ENCODE assay signal across 1 cellular context in the genomic region with DNA sequence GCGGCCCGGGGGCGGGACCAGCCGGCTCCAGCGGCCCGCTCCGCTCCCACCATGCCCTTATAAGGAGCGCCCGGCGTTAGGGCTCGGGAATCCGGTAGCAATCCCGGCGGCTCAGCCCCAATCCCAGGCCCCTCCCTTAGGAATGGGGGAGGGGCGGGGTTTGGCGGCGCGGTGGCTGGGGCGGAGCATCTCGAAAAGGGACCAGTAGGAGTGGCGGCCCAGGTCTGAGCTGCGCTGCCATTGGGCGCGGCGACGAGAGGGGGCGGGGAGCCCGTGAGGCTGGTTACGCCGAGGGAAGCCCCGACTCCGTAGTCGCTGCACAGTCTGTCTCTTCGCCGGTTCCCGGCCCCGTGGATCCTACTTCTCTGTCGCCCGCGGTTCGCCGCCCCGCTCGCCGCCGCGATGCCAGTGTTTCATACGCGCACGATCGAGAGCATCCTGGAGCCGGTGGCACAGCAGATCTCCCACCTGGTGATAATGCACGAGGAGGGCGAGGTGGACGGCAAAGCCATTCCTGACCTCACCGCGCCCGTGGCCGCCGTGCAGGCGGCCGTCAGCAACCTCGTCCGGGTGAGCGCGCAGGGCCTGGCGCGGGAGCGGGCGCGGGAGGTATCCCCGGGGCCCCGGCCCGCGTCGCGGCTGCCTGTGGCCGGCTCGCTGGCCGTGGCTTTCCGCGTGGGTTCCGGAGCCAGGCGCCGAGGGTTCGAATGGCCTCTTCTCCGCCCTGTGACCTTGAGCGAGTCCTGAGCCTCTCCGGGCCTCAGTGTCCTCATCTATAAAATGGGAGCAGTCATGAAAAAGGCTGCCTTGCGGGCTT.
TF ChIP-seq lines count a peak whose summit lies in the region.

Gene VCL (plus strand): TSS at position 311 of the 817 bp plus-strand sequence. CDS start 92 bp downstream, at position 403.

TF ChIP-seq in HepG2, 621 proteins besides CTCF, POLR2A, EP300 and RAD21 (continued from another document and continues in another):
- TF ChIP-seq, protein P1, sequence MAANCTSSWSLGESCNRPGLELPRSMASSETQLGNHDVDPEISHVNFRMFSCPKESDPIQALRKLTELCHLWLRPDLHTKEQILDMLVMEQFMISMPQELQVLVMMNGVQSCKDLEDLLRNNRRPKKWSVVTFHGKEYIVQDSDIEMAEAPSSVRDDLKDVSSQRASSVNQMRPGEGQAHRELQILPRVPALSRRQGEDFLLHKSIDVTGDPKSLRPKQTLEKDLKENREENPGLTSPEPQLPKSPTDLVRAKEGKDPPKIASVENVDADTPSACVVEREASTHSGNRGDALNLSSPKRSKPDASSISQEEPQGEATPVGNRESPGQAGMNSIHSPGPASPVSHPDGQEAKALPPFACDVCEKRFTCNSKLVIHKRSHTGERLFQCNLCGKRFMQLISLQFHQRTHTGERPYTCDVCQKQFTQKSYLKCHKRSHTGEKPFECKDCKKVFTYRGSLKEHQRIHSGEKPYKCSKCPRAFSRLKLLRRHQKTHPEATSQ (CRISPR knock-in tag; IDR thresholded peaks at IDR 0.05; ENCODE audit: borderline replicate concordance): no peak
- TF ChIP-seq MAX (IDR thresholded peaks at IDR 0.05) (peak; percentile 52), ZNF563 (CRISPR knock-in tag; IDR thresholded peaks at IDR 0.05) (peak; percentile 75), ZNF367 (CRISPR knock-in tag; IDR thresholded peaks at IDR 0.05; ENCODE audit: borderline replicate concordance) (no peak; the same call in 1 of the 2 replicates), ZNF512B (CRISPR knock-in tag; IDR thresholded peaks at IDR 0.05; ENCODE audit: borderline replicate concordance) (no peak), SSRP1 (CRISPR knock-in tag; IDR thresholded peaks at IDR 0.05) (no peak), TERF1 (CRISPR knock-in tag; IDR thresholded peaks at IDR 0.05) (no peak), HNRNPH1 (optimal IDR thresholded peaks at IDR 0.05; ENCODE audit: low read depth, low read length) (no peak), HCFC1 (IDR thresholded peaks at IDR 0.05; ENCODE audit: low read depth, low read length) (no peak), REPIN1 (CRISPR knock-in tag; IDR thresholded peaks at IDR 0.05; ENCODE audit: borderline replicate concordance, low read depth) (peak; percentile 54; the same call in 1 of the 2 replicates), HOMEZ (CRISPR knock-in tag; IDR thresholded peaks at IDR 0.05; ENCODE audit: low read depth) (no peak), ZNF740 (CRISPR knock-in tag; IDR thresholded peaks at IDR 0.05) (no peak), ZNF124 (CRISPR knock-in tag; IDR thresholded peaks at IDR 0.05) (no peak), JUNB (CRISPR knock-in tag; IDR thresholded peaks at IDR 0.05; ENCODE audit: borderline replicate concordance) (no peak), ZNF138 (CRISPR knock-in tag; IDR thresholded peaks at IDR 0.05; ENCODE audit: low read depth) (no peak), SRSF4 (IDR thresholded peaks at IDR 0.05; ENCODE audit: low read depth, low read length, poor library complexity, severe bottlenecking) (no peak), MZF1 (CRISPR knock-in tag; IDR thresholded peaks at IDR 0.05; ENCODE audit: borderline replicate concordance) (no peak), ZC3H13 (CRISPR knock-in tag; IDR thresholded peaks at IDR 0.05) (no peak), ZNF160 (CRISPR knock-in tag; IDR thresholded peaks at IDR 0.05) (no peak), HIVEP1 (CRISPR knock-in tag; IDR thresholded peaks at IDR 0.05) (peak; percentile 96), ZNF441 (CRISPR knock-in tag; IDR thresholded peaks at IDR 0.05; ENCODE audit: borderline replicate concordance) (peak; percentile 63; the same call in 1 of the 2 replicates), RFXAP (CRISPR knock-in tag; IDR thresholded peaks at IDR 0.05; ENCODE audit: borderline replicate concordance) (peak; percentile 66; the same call in 1 of the 2 replicates), PREB (CRISPR knock-in tag; IDR thresholded peaks at IDR 0.05) (no peak), ZNF180 (CRISPR knock-in tag; IDR thresholded peaks at IDR 0.05; ENCODE audit: borderline replicate concordance, low read depth) (no peak), HMG20B (CRISPR knock-in tag; conservative IDR thresholded peaks at IDR 0.05) (no peak), TMF1 (CRISPR knock-in tag; IDR thresholded peaks at IDR 0.05; ENCODE audit: low read depth) (no peak), KLF16 (CRISPR knock-in tag; IDR thresholded peaks at IDR 0.05) (peak in 1 of 2 experiments; percentile 25; a peak in 1 of 4 replicates), ZNF432 (CRISPR knock-in tag; IDR thresholded peaks at IDR 0.05; ENCODE audit: borderline replicate concordance) (no peak), THAP8 (CRISPR knock-in tag; IDR thresholded peaks at IDR 0.05; ENCODE audit: borderline replicate concordance) (no peak), SATB2 (CRISPR knock-in tag; IDR thresholded peaks at IDR 0.05) (no peak), ZNF780A (CRISPR knock-in tag; IDR thresholded peaks at IDR 0.05) (no peak), ZNF343 (CRISPR knock-in tag; IDR thresholded peaks at IDR 0.05) (no peak), MTF1 (CRISPR knock-in tag; IDR thresholded peaks at IDR 0.05) (no peak), MLLT10 (CRISPR knock-in tag; IDR thresholded peaks at IDR 0.05) (no peak), BRD4 (CRISPR knock-in tag; IDR thresholded peaks at IDR 0.05) (no peak; the same call in 1 of the 2 replicates), ZNF570 (CRISPR knock-in tag; IDR thresholded peaks at IDR 0.05; ENCODE audit: borderline replicate concordance) (no peak), ZNF577 (CRISPR knock-in tag; IDR thresholded peaks at IDR 0.05; ENCODE audit: borderline replicate concordance, low read depth) (no peak)
- TF ChIP-seq, protein P2, sequence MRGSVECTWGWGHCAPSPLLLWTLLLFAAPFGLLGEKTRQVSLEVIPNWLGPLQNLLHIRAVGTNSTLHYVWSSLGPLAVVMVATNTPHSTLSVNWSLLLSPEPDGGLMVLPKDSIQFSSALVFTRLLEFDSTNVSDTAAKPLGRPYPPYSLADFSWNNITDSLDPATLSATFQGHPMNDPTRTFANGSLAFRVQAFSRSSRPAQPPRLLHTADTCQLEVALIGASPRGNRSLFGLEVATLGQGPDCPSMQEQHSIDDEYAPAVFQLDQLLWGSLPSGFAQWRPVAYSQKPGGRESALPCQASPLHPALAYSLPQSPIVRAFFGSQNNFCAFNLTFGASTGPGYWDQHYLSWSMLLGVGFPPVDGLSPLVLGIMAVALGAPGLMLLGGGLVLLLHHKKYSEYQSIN (CRISPR knock-in tag; IDR thresholded peaks at IDR 0.05; ENCODE audit: borderline replicate concordance): no peak
- TF ChIP-seq, protein P3, sequence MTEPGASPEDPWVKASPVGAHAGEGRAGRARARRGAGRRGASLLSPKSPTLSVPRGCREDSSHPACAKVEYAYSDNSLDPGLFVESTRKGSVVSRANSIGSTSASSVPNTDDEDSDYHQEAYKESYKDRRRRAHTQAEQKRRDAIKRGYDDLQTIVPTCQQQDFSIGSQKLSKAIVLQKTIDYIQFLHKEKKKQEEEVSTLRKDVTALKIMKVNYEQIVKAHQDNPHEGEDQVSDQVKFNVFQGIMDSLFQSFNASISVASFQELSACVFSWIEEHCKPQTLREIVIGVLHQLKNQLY (CRISPR knock-in tag; IDR thresholded peaks at IDR 0.05): no peak
- TF ChIP-seq, protein P4, sequence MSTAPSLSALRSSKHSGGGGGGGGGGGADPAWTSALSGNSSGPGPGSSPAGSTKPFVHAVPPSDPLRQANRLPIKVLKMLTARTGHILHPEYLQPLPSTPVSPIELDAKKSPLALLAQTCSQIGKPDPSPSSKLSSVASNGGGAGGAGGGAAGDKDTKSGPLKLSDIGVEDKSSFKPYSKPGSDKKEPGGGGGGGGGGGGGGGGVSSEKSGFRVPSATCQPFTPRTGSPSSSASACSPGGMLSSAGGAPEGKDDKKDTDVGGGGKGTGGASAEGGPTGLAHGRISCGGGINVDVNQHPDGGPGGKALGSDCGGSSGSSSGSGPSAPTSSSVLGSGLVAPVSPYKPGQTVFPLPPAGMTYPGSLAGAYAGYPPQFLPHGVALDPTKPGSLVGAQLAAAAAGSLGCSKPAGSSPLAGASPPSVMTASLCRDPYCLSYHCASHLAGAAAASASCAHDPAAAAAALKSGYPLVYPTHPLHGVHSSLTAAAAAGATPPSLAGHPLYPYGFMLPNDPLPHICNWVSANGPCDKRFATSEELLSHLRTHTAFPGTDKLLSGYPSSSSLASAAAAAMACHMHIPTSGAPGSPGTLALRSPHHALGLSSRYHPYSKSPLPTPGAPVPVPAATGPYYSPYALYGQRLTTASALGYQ (CRISPR knock-in tag; IDR thresholded peaks at IDR 0.05): no peak
